In the genomic region with DNA sequence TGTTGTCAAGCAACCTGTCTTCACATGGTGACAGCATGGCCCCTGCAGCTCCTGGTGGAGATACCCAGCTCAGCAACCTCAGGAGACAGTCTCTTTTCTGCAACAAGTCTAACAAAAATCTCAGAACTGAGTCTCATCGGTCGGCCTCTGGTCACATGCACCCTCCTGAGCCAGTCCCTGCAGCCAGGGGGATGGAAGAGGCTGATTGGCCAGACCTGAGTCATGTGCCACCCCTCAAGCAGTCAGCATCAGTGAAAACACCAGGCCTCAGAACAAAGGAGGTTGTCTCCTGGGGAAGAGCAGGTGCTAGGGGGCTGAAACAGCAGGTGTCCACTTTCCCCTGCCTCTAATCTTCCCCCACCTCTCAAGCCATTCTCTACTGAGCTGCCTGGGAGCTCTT, we compare ENCODE assay signal across 1 cellular context.
TF ChIP-seq lines count a peak whose summit lies in the region.

No MANE protein-coding gene starts in this region.

TF ChIP-seq in HepG2, 621 proteins besides CTCF, POLR2A, EP300 and RAD21:
- TF ChIP-seq ZNF761 (CRISPR knock-in tag; conservative IDR thresholded peaks at IDR 0.05): no peak
- TF ChIP-seq, protein P1, sequence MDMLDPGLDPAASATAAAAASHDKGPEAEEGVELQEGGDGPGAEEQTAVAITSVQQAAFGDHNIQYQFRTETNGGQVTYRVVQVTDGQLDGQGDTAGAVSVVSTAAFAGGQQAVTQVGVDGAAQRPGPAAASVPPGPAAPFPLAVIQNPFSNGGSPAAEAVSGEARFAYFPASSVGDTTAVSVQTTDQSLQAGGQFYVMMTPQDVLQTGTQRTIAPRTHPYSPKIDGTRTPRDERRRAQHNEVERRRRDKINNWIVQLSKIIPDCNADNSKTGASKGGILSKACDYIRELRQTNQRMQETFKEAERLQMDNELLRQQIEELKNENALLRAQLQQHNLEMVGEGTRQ (IDR thresholded peaks at IDR 0.05; ENCODE audit: low read depth, low read length): 0 out of 2 replicates have a peak, but pooled peaks have one; percentile 27
- TF ChIP-seq, protein P1 (CRISPR knock-in tag; IDR thresholded peaks at IDR 0.05; ENCODE audit: borderline replicate concordance): no peak
- TF ChIP-seq ATF1 (CRISPR knock-in tag; IDR thresholded peaks at IDR 0.05): no peak
- TF ChIP-seq REPIN1 (CRISPR knock-in tag; IDR thresholded peaks at IDR 0.05; ENCODE audit: borderline replicate concordance, low read depth): no peak
- TF ChIP-seq NFYC (CRISPR knock-in tag; IDR thresholded peaks at IDR 0.05): peak; percentile 31; the same call in 1 of the 2 replicates
- TF ChIP-seq MYC (CRISPR knock-in tag; IDR thresholded peaks at IDR 0.05; ENCODE audit: borderline replicate concordance): no peak
- no peak for TF ChIP-seq TBP (CRISPR knock-in tag; IDR thresholded peaks at IDR 0.05)
- no peak for TF ChIP-seq DR1 (CRISPR knock-in tag; IDR thresholded peaks at IDR 0.05)
